Comparison of ENCODE assay signal across 8 cellular contexts in genomic region chr11:34512810-34513673, GRCh38. TPM values are rescaled to one million over a fixed set of nuclear protein-coding genes. Genes with fewer than 3 reads are reported as not detected.
A peak's percentile ranks its signal among the peaks of the same experiment; 100 is the strongest.
DNase-seq lines count a peak whose midpoint lies in the region; ATAC-seq, FAIRE-seq and TF ChIP-seq lines count a peak whose summit lies in the region.

No MANE protein-coding gene starts in this region.

- no peak for TF ChIP-seq EP300 in K562 (IDR thresholded peaks at IDR 0.05; ENCODE audit: low read length)

- peak; percentile 94 for TF ChIP-seq CTCF in GM06990 (IDR thresholded peaks at IDR 0.05; ENCODE audit: insufficient read depth, low read length, poor library complexity, severe bottlenecking)
- TF ChIP-seq CTCF in KMS-11 (conservative IDR thresholded peaks at IDR 0.05; ENCODE audit: low read depth, low read length), result peak; percentile 89
- peak; percentile 85 to 95 (median 93) for TF ChIP-seq CTCF in K562 (IDR thresholded peaks at IDR 0.05 in 2 of 3, conservative IDR thresholded peaks at IDR 0.05 in 1 of 3; ENCODE audit: insufficient read depth in 2 of 3, low read depth in 1 of 3, low read length in 3 of 3)

- BruUV-seq in K562 (replicated peaks; lab: Mats Ljungman, UMichigan), result no TSS peak

- 45% methylated on average over 21 of the region's 25 CpGs for whole genome bisulfite sequencing in K562 (ENCODE audit: insufficient coverage, low coverage, missing lambda C conversion rate)

- ATAC-seq in GM21619 (IDR thresholded peaks at IDR 0.05; ENCODE audit: unreplicated experiment) (peak; percentile 94), K562 (peak; percentile 99)

- H3K27ac ChIP-seq in KMS-11, result no peak overlapping the region
- H3K27ac ChIP-seq in K562 (ENCODE audit: extremely low read depth, low read depth, low read length), result no peak overlapping the region

- peak; percentile 97 for FAIRE-seq in K562 (lab: Jason Lieb, UNC)

- H2AFZ ChIP-seq in KMS-11 (ENCODE audit: low read depth), result no peak overlapping the region
- peak overlapping the region; percentile 42 for H2AFZ ChIP-seq in K562 (ENCODE audit: low read depth, low read length)

- H3K9ac ChIP-seq in KMS-11 (no peak overlapping the region), K562 (ENCODE audit: insufficient read depth in 1 of 2, low read depth in 2 of 2, low read length in 2 of 2) (no peak overlapping the region)

- H3K36me3 ChIP-seq in GM06990 (ENCODE audit: control insufficient read depth, insufficient read depth, low read length), result no peaks in the 10 kb centered on the region
- no peaks in the 10 kb centered on the region for H3K36me3 ChIP-seq in KMS-11 (ENCODE audit: insufficient read depth)
- H3K36me3 ChIP-seq in K562 (ENCODE audit: control insufficient read depth, insufficient read depth, low read length), result no peaks in the 10 kb centered on the region

- H3K4me1 ChIP-seq in KMS-11 (ENCODE audit: low read depth, poor library complexity, severe bottlenecking), result peaks cover 4% of the 10 kb centered on the region
- H3K4me1 ChIP-seq in K562 (replicated peaks in 1 of 2; ENCODE audit: control insufficient read depth in 2 of 2, insufficient read depth in 2 of 2, low read length in 2 of 2), result peaks cover 0 to 3% of the 10 kb centered on the region in 2 experiments; a peak in 1 of 5 replicates

- H3K79me2 ChIP-seq in KMS-11 (ENCODE audit: insufficient read depth, low read depth), result no peaks in the 10 kb centered on the region
- no peaks in the 10 kb centered on the region for H3K79me2 ChIP-seq in K562 (ENCODE audit: control insufficient read depth, insufficient read depth, low read length)

- H3K9me3 ChIP-seq in K562 (replicated peaks; ENCODE audit: control insufficient read depth, insufficient read depth, low read depth, low read length), result no peaks in the 10 kb centered on the region

- TF ChIP-seq RAD21 in K562 (CRISPR knock-in tag; conservative IDR thresholded peaks at IDR 0.05 in 1 of 2, IDR thresholded peaks at IDR 0.05 in 1 of 2), result peak; percentile 63 to 74

- no peaks in the 10 kb centered on the region for H3K9me1 ChIP-seq in K562 (ENCODE audit: control insufficient read depth, insufficient read depth, low read length)

- no peak overlapping the region for H3K4me3 ChIP-seq in GM06990 (replicated peaks; ENCODE audit: low read depth, low read length)
- H3K4me3 ChIP-seq in KMS-11 (IDR thresholded peaks at IDR 0.05; ENCODE audit: insufficient read depth, low read depth, low read length), result no peak overlapping the region
- no peak overlapping the region for H3K4me3 ChIP-seq in K562

- peak; percentile 41 for DNase-seq in GM06990 (ENCODE audit: extremely low read depth, insufficient read length)
- peak; percentile 21 for DNase-seq in T-helper 9 cell
- peak; percentile 73 to 79 (median 77) for DNase-seq in K562 (ENCODE audit: extremely low read depth in 1 of 4, low spot score in 3 of 4)
- DNase-seq in inferior parietal cortex (ENCODE audit: extremely low spot score), result peak; percentile 46
- DNase-seq in stimulated activated CD4-positive, alpha-beta T cell treated with anti-CD3 and anti-CD28 coated beads, Interleukin-4, amount 100 ng/mL, for 1 hour, result peak; percentile 60
- no peak for DNase-seq in DMS79 (lab: John Stamatoyannopoulos, UW)

- in situ Hi-C loops in K562 (cut with MboI), result no loop called here

- H3K4me2 ChIP-seq in KMS-11, result no peak overlapping the region
- H3K4me2 ChIP-seq in K562 (ENCODE audit: insufficient read depth, low read length), result no peak overlapping the region

- H3K27me3 ChIP-seq in GM06990 (replicated peaks; ENCODE audit: control insufficient read depth, insufficient read depth, low read length) (no peaks in the 10 kb centered on the region), KMS-11 (ENCODE audit: insufficient read depth, low read depth) (no peaks in the 10 kb centered on the region), K562 (ENCODE audit: control insufficient read depth in 2 of 2, insufficient read depth in 2 of 2, low read length in 2 of 2) (peaks cover 0 to 3% of the 10 kb centered on the region in 2 experiments; a peak in 1 of 5 replicates)

- POLR2A ChIA-PET in K562 (lab: Yijun Ruan, JAX), result interaction anchor here (0.6 to 1.4 kb wide), 4 partner anchors 18 to 403 kb away, joined by 3 read pairs; partner anchors contain the start of gene ABTB2

- CTCF ChIA-PET in K562 (lab: Yijun Ruan, JAX; ENCODE audit: low intra/inter-chr PET ratio), result interaction anchor here (0.7 to 0.8 kb wide), 2 partner anchors 378 to 899 kb away, joined by 4 read pairs; no protein-coding TSS in a partner anchor

- intact Hi-C loops in K562 (cut with micrococcal nuclease), result loop anchor here (2.0 to 5.0 kb wide), 3 partner anchors 378 to 879 kb away; no protein-coding TSS in a partner anchor

- no peak for TF ChIP-seq POLR2A in K562 (conservative IDR thresholded peaks at IDR 0.05)

- H4K20me1 ChIP-seq in KMS-11 (ENCODE audit: insufficient read depth) (no peaks in the 10 kb centered on the region), K562 (replicated peaks; ENCODE audit: control insufficient read depth, insufficient read depth, low read length) (no peaks in the 10 kb centered on the region)

TF ChIP-seq in K562, 482 proteins besides CTCF, POLR2A, EP300 and RAD21 (continues in another document):
- TF ChIP-seq STAG1 (CRISPR knock-in tag; IDR thresholded peaks at IDR 0.05; ENCODE audit: borderline replicate concordance), result peak; percentile 60; the same call in 1 of the 2 replicates
- TF ChIP-seq ZC3H11A (IDR thresholded peaks at IDR 0.05; ENCODE audit: low read depth, low read length), result 0 out of 2 replicates have a peak, but pooled peaks have one; percentile 30
- no peak for TF ChIP-seq SIRT6 (IDR thresholded peaks at IDR 0.05; ENCODE audit: low read depth, low read length)
- no peak for TF ChIP-seq PURB (CRISPR knock-in tag; IDR thresholded peaks at IDR 0.05; ENCODE audit: low read depth)
- TF ChIP-seq SMC3 (conservative IDR thresholded peaks at IDR 0.05; ENCODE audit: insufficient read depth, low read depth, low read length), result peak; percentile 72
- TF ChIP-seq CREM (IDR thresholded peaks at IDR 0.05; ENCODE audit: low read depth), result peak; percentile 44; the same call in 1 of the 2 replicates
- TF ChIP-seq RBM25 (IDR thresholded peaks at IDR 0.05; ENCODE audit: low read depth, low read length, severe bottlenecking), result peak; percentile 5
- TF ChIP-seq BMI1 (IDR thresholded peaks at IDR 0.05; ENCODE audit: low read length), result no peak
- TF ChIP-seq CTBP1 (IDR thresholded peaks at IDR 0.05; ENCODE audit: borderline replicate concordance), result 0 out of 2 replicates have a peak, but pooled peaks have one; percentile 18
- peak; percentile 9 for TF ChIP-seq MEIS2 (IDR thresholded peaks at IDR 0.05; ENCODE audit: partially characterized antibody)
- TF ChIP-seq ZNF511 (CRISPR knock-in tag; IDR thresholded peaks at IDR 0.05), result no peak
- 0 out of 2 replicates have a peak, but pooled peaks have one; percentile 22 for TF ChIP-seq MBD1 (CRISPR knock-in tag; IDR thresholded peaks at IDR 0.05)
- TF ChIP-seq NRF1 (conservative IDR thresholded peaks at IDR 0.05 in 1 of 2, IDR thresholded peaks at IDR 0.05 in 1 of 2), result peak; percentile 43 to 53
- peak; percentile 17; the same call in 1 of the 2 replicates for TF ChIP-seq DIDO1 (tag; IDR thresholded peaks at IDR 0.05; ENCODE audit: low read depth)

RNA-seq across cellular contexts. Expression of gene ELF5, which starts 0.6 kb away (rescaled TPM):
- total RNA-seq in K562 (2011; cell fraction: chromatin; rRNA removed; ENCODE audit: low replicate concordance), result not detected in 2 replicates
- total RNA-seq in K562 (2011; cell fraction: nucleolus; rRNA removed), result not detected in 2 replicates
- not detected in 2 replicates for total RNA-seq in K562 (2011; cell fraction: nucleoplasm; rRNA removed)
- total RNA-seq in K562 (2014; rRNA removed), result not detected in 2 replicates
- not detected in 2 replicates for total RNA-seq in K562 (2014; rRNA removed; fragmentation: Illumina TruSeq; extraction: Trizol)
- not detected in 2 replicates for total RNA-seq in K562 (2015; rRNA removed; fragmentation: Illumina TruSeq; extraction: Trizol)
- total RNA-seq in K562 (2021), result not detected in 2 replicates
- polyA plus RNA-seq in K562 (2011; rRNA removed), result not detected in 2 replicates
- polyA plus RNA-seq in K562 (2011; cell fraction: cytosol; rRNA removed), result not detected in 2 replicates
- polyA plus RNA-seq in K562 (2011; cell fraction: nucleus; rRNA removed), result not detected in 2 replicates
- polyA plus RNA-seq in K562 (2012), result not detected in 2 replicates
- polyA plus RNA-seq in K562 (2014; fragmentation: Illumina TruSeq; extraction: Trizol), result not detected in 2 replicates
- not detected for polyA plus RNA-seq in K562 (2014; fragmentation: Nextera tagmentation; extraction: Ambion mirVana)
- not detected in 2 replicates for polyA plus RNA-seq in K562 (2014; rRNA removed)
- polyA minus RNA-seq in K562 (2011; rRNA and poly(A)+ RNA removed), result not detected in 2 replicates
- polyA minus RNA-seq in K562 (2011; cell fraction: cytosol; rRNA and poly(A)+ RNA removed), result not detected in 2 replicates
- polyA minus RNA-seq in K562 (2011; cell fraction: nucleus; rRNA and poly(A)+ RNA removed), result not detected in 2 replicates
